8 cellular contexts compared by ENCODE assay signal in the genomic region with DNA sequence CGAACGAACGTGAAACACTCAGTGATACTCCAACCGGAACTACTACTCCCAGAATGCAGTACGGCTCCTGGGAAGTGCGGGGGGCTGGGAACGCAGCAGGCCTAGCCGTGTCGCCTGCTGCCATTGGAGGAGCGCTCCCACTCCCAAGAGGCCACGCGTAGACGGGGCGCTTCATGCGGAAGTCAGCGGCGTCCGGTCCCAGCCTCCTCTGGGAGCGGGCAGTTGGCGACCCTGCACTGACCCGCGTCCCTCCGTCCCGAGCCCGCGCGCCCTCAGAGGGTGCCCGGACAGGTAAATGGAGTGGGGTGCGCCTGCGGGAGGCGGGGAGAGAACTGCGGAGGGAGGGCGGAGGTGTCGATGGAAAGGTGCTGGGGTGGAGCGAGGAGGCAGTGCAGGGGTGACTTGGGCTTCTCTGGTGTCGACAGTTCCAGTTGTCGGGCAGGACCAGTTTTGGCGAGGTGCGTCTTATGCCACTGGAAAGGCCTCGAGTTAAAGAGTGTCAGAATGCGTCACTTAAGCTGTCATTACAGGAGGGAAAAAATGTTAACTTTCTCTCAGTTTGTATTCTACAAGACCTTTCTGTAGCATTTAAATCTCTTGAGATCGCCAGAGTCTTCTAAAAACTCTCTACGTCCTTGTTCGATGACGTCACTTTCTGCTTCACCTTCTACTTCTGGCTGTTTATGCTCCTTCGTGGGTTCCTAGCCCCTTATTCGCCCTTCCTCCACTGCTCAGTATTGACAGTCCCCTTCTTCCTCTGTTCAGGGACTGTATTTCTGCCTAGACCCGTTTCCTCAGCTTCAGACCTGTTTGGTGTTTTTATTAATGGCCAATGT. TPM values are rescaled to one million over a fixed set of nuclear protein-coding genes. Genes with fewer than 3 reads are reported as not detected.
A peak's percentile ranks its signal among the peaks of the same experiment; 100 is the strongest.
DNase-seq lines count a peak whose midpoint lies in the region; ATAC-seq and TF ChIP-seq lines count a peak whose summit lies in the region.

A gene with protein sequence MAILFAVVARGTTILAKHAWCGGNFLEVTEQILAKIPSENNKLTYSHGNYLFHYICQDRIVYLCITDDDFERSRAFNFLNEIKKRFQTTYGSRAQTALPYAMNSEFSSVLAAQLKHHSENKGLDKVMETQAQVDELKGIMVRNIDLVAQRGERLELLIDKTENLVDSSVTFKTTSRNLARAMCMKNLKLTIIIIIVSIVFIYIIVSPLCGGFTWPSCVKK (plus strand): TSS at position 188 of the 836 bp plus-strand sequence. CDS start 8,122 bp downstream, outside the sequence.

- H3K36me3 ChIP-seq in IMR-90 (ENCODE audit: control insufficient read depth, insufficient read depth, low read length) (no peaks in the 10 kb centered on the region), mucosa of stomach (ENCODE audit: control insufficient read depth, insufficient read depth, low read length) (no peaks in the 10 kb centered on the region)

- H3K4me2 ChIP-seq in IMR-90 (ENCODE audit: low read depth, low read length), result peak within 1 kb of the TSS; percentile 86

- H3K9me3 ChIP-seq in IMR-90 (ENCODE audit: control insufficient read depth, insufficient read depth, low read length) (no peaks in the 10 kb centered on the region), mucosa of stomach (ENCODE audit: control insufficient read depth, low read length) (no peaks in the 10 kb centered on the region)

- peak within 1 kb of the TSS; percentile 77 for H3K9ac ChIP-seq in IMR-90 (ENCODE audit: low read depth, low read length)
- peak within 1 kb of the TSS; percentile 81 for H3K9ac ChIP-seq in mucosa of stomach (ENCODE audit: low read length)

- no TSS peak for BruUV-seq in IMR-90 (replicated peaks; lab: Mats Ljungman, UMichigan)

- peak within 1 kb of the TSS; percentile 82 for H2AK9ac ChIP-seq in IMR-90 (replicated peaks; ENCODE audit: low read depth, low read length, poor library complexity)

- H3K23ac ChIP-seq in IMR-90 (ENCODE audit: low read depth, low read length), result peak within 1 kb of the TSS; percentile 53; the same call in 1 of the 2 replicates

- ATAC-seq in GM21529 (IDR thresholded peaks at IDR 0.05; ENCODE audit: unreplicated experiment), result peak; percentile 96
- ATAC-seq in IMR-90 (ENCODE audit: low read depth), result peak; percentile 99

- H3K56ac ChIP-seq in IMR-90 (ENCODE audit: extremely low read depth, insufficient read depth, low read length), result peak within 1 kb of the TSS; percentile 22; the same call in 1 of the 2 replicates

- H3K4ac ChIP-seq in IMR-90 (ENCODE audit: low read depth, low read length), result peak within 1 kb of the TSS; percentile 82

- H3K4me3 ChIP-seq in IMR-90 (ENCODE audit: insufficient read depth, low read depth, low read length) (peak within 1 kb of the TSS; percentile 85), epithelial cell of proximal tubule (ENCODE audit: low read depth, low read length) (peak within 1 kb of the TSS; percentile 76), mucosa of stomach (ENCODE audit: low read length) (peak within 1 kb of the TSS; percentile 77)

- H3K27me3 ChIP-seq in IMR-90 (ENCODE audit: control insufficient read depth, insufficient read depth, low read length) (no peaks in the 10 kb centered on the region), mucosa of stomach (ENCODE audit: control insufficient read depth, insufficient read depth, low read length) (no peaks in the 10 kb centered on the region)

- no peaks in the 10 kb centered on the region for H3K4me1 ChIP-seq in IMR-90 (ENCODE audit: control insufficient read depth, insufficient read depth, low read length)
- no peaks in the 10 kb centered on the region for H3K4me1 ChIP-seq in mucosa of stomach (ENCODE audit: control insufficient read depth, insufficient read depth, low read length)

- H3K27ac ChIP-seq in IMR-90 (ENCODE audit: insufficient read depth, low read length), result peak within 1 kb of the TSS; percentile 85

- no peaks in the 10 kb centered on the region for H4K20me1 ChIP-seq in IMR-90 (ENCODE audit: insufficient read depth, low read length)

- H3K9me1 ChIP-seq in IMR-90 (ENCODE audit: insufficient read depth, low read length), result no peaks in the 10 kb centered on the region

- H4K8ac ChIP-seq in IMR-90 (ENCODE audit: low read depth in 2 of 2, low read length in 2 of 2), result peak within 1 kb of the TSS; percentile 66 to 86

- 0 out of 2 replicates have a peak within 1 kb of the TSS, but pooled peaks have one; percentile 20 for H2AK5ac ChIP-seq in IMR-90 (ENCODE audit: low read depth, low read length)

- peak within 1 kb of the TSS; percentile 68; the same call in 1 of the 2 replicates for H3K14ac ChIP-seq in IMR-90 (replicated peaks; ENCODE audit: low read depth, low read length)

- 25% methylated on average over 24 of the region's 48 CpGs; no CpG with 5 or more reads in 1 of the 2 experiments for WGBS in IMR-90 (ENCODE audit: extremely low coverage in 2 of 2, insufficient read length in 1 of 2), 2 experiments

- TF ChIP-seq RAD21 in IMR-90 (IDR thresholded peaks at IDR 0.05; ENCODE audit: low read length), result no peak

- CTCF ChIA-PET in IMR-90 (lab: Yijun Ruan, JAX), result no interaction called here

- intact Hi-C loops in IMR-90 (cut with micrococcal nuclease), result no loop called here

- DNase-seq in DMS153 (lab: John Stamatoyannopoulos, UW) (peak; percentile 89), IMR-90 (peak; percentile 84), OCI-M2 (lab: John Stamatoyannopoulos, UW; ENCODE audit: unreplicated experiment) (peak; percentile 29), activated T-cell treated with anti-CD3 and anti-CD28 coated beads for 4 hours (peak; percentile 63), epithelial cell of proximal tubule (ENCODE audit: low read depth) (peak; percentile 29)
- peak; percentile 82 for DNase-seq in stimulated activated CD8-positive, alpha-beta memory T cell treated with anti-CD3 and anti-CD28 coated beads, Interleukin-4, amount 100 ng/mL, for 48 hours

- dilution Hi-C loops in IMR-90 (cut with HindIII; ENCODE audit: low sequenced_read_pairs, unreplicated experiment), result no loop called here

- peak within 1 kb of the TSS; percentile 11; the same call in 1 of the 2 replicates for H2BK120ac ChIP-seq in IMR-90 (ENCODE audit: low read depth, low read length)

- H2AFZ ChIP-seq in IMR-90 (replicated peaks; ENCODE audit: low read length, poor library complexity), result peak within 1 kb of the TSS; percentile 96

- H2BK20ac ChIP-seq in IMR-90 (ENCODE audit: low read depth, low read length), result no peak within 1 kb of the TSS

- peak within 1 kb of the TSS; percentile 33 for H3K18ac ChIP-seq in IMR-90 (ENCODE audit: low read depth, low read length)

- POLR2A ChIA-PET in IMR-90 (lab: Charles Lee; ENCODE audit: unreplicated experiment), result no interaction called here

- peak within 1 kb of the TSS; percentile 69 for H2BK5ac ChIP-seq in IMR-90 (ENCODE audit: low read depth, low read length, poor library complexity, severe bottlenecking)

- TF ChIP-seq CTCF in IMR-90 (conservative IDR thresholded peaks at IDR 0.05; ENCODE audit: low read depth, low read length), result no peak
- no peak for TF ChIP-seq CTCF in epithelial cell of proximal tubule (conservative IDR thresholded peaks at IDR 0.05; ENCODE audit: low read depth, low read length)

- in situ Hi-C loops in IMR-90 (cut with MboI; ENCODE audit: low sequenced_read_pairs), result no loop called here

- peak within 1 kb of the TSS; percentile 49 for H4K91ac ChIP-seq in IMR-90 (ENCODE audit: insufficient read depth, low read depth, low read length)

- peak within 1 kb of the TSS; percentile 50; the same call in 1 of the 3 replicates for H2BK15ac ChIP-seq in IMR-90 (ENCODE audit: low read depth, low read length)

- H3K79me1 ChIP-seq in IMR-90 (ENCODE audit: low read depth in 1 of 2, low read length in 2 of 2), result peaks cover 0 to 9% of the 10 kb centered on the region in 2 experiments; a peak in 2 of 4 replicates

- peak within 1 kb of the TSS; percentile 66 for H4K5ac ChIP-seq in IMR-90 (ENCODE audit: low read depth, low read length)

- peak; percentile 70; the same call in 1 of the 2 replicates for TF ChIP-seq POLR2A in IMR-90 (IDR thresholded peaks at IDR 0.05; ENCODE audit: low read depth, low read length)

TF ChIP-seq in IMR-90, 13 proteins besides CTCF, POLR2A, EP300 and RAD21:
- TF ChIP-seq RFX5 (IDR thresholded peaks at IDR 0.05; ENCODE audit: low read depth, low read length), result no peak
- TF ChIP-seq MXI1 (IDR thresholded peaks at IDR 0.05; ENCODE audit: borderline replicate concordance, low read depth, low read length), result no peak
- TF ChIP-seq MAZ (IDR thresholded peaks at IDR 0.05; ENCODE audit: borderline replicate concordance, low read depth, low read length), result peak; percentile 47; the same call in 1 of the 2 replicates
- TF ChIP-seq FOS (IDR thresholded peaks at IDR 0.05; ENCODE audit: low read depth, low read length), result no peak
- TF ChIP-seq SMC3 (IDR thresholded peaks at IDR 0.05; ENCODE audit: low read depth, low read length), result no peak
- no peak for TF ChIP-seq MAFK (IDR thresholded peaks at IDR 0.05; ENCODE audit: low read depth, low read length)
- no peak for TF ChIP-seq NFE2L2 (IDR thresholded peaks at IDR 0.05; ENCODE audit: low read depth, low read length)

RNA-seq across cellular contexts. Expression of the gene that starts here (rescaled TPM):
- total RNA-seq in IMR-90 (2012; rRNA removed), result 39.1 and 58.3 TPM in 2 replicates
- polyA plus RNA-seq in IMR-90 (2012; rRNA removed), result 17.3 and 21.7 TPM in 2 replicates
- 5.4 and 5.8 TPM in 2 replicates for polyA plus RNA-seq in IMR-90 (2012; cell fraction: cytosol; rRNA removed)
- 1.1 and 8.8 TPM in 2 replicates for polyA plus RNA-seq in IMR-90 (2012; cell fraction: nucleus; rRNA removed; ENCODE audit: low replicate concordance)
- total RNA-seq in epithelial cell of proximal tubule, result 31.2 and 32.4 TPM in 2 replicates

Comparison
In these comparisons a context has a peak if more than half of its experiments do, and no peak if none do; other contexts are left out.
1. Peak in every context shown above with its lines: DNase-seq, ATAC-seq, H3K4me3 ChIP-seq and H3K27ac ChIP-seq.
2. DNase-seq: peak in every context shown above with its lines; median percentile 89 in DMS153; 84 in IMR-90; 82 in stimulated activated CD8-positive, alpha-beta memory T cell treated with anti-CD3 and anti-CD28 coated beads, Interleukin-4, amount 100 ng/mL, for 48 hours; 63 in activated T-cell treated with anti-CD3 and anti-CD28 coated beads for 4 hours; 29 in OCI-M2; 29 in epithelial cell of proximal tubule.